ENCODE assay signal across 9 cellular contexts in the genomic region with DNA sequence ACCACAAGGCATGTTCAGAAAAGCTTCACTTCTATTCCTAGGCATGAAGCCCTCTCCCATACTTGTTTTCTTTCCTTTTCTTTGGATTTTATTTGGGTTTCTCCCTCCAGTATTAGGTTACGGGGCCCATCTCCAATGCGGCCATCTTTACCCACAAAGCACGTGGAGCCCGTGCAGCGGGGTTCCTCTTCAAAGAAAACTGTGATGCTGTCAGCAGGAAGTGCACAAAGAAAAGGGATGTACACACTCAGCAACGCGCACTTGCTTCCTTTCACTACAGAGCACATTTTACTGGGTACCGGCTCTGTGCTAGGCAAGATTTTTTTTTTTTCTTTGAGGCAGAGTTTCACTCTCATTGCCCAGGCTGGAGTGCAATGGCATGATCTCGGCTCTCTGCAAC.
DNase-seq lines count a peak whose midpoint lies in the region; ATAC-seq and TF ChIP-seq lines count a peak whose summit lies in the region.
"Had no signal": no experiment of that assay in that cellular context is flagged by ENCODE, and none has a peak within 500 bp of the region (broad histone marks: within the 10 kb centered on the region; RNA-seq: fewer than 3 reads in every experiment).

No MANE protein-coding gene starts in this region.

- H3K27ac Mint-ChIP-seq in CD4-positive, alpha-beta T cell = peak overlapping the region; percentile 74

- H3K4me3 Mint-ChIP-seq in CD4-positive, alpha-beta T cell = peak overlapping the region; percentile 59

- peaks cover 7% of the 10 kb centered on the region for H3K4me1 Mint-ChIP-seq in CD4-positive, alpha-beta T cell (ENCODE audit: low read depth)

- peaks cover 4% of the 10 kb centered on the region for H3K27me3 Mint-ChIP-seq in CD4-positive, alpha-beta T cell

- H3K27ac ChIP-seq in CD4-positive, alpha-beta T cell (ENCODE audit: low read depth, low read length) = no peak overlapping the region
- H3K27ac ChIP-seq in coronary artery = no peak overlapping the region
- H3K27ac ChIP-seq: C4-2B had no signal

- no peaks in the 10 kb centered on the region for H3K27me3 ChIP-seq in CD4-positive, alpha-beta T cell (ENCODE audit: control insufficient read depth, insufficient read depth, low read length)

- H3K9me3 ChIP-seq in CD4-positive, alpha-beta T cell (ENCODE audit: control insufficient read depth, low read length) = no peaks in the 10 kb centered on the region

- POLR2A ChIA-PET in CD4-positive, alpha-beta T cell (lab: Charles Lee) = no interaction called here

- H3K4me3 ChIP-seq in coronary artery = no peak overlapping the region

- CTCF ChIA-PET in CD4-positive, alpha-beta T cell (lab: Charles Lee) = no interaction called here

- peak; percentile 99 for ATAC-seq in CD4-positive, alpha-beta T cell (ENCODE audit: poor library complexity)
- ATAC-seq in HG03280 (IDR thresholded peaks at IDR 0.05; ENCODE audit: unreplicated experiment) = no peak

- no peak for TF ChIP-seq CTCF in CD4-positive, alpha-beta T cell (IDR thresholded peaks at IDR 0.05)
- no peak for TF ChIP-seq CTCF in coronary artery (IDR thresholded peaks at IDR 0.05)

- H3K9me3 Mint-ChIP-seq in CD4-positive, alpha-beta T cell = no peaks in the 10 kb centered on the region

- intact Hi-C loops in CD4-positive, alpha-beta T cell (cut with DNase I, micrococcal nuclease) = no loop called here

- H3K36me3 Mint-ChIP-seq in CD4-positive, alpha-beta T cell (ENCODE audit: low read depth) = no peaks in the 10 kb centered on the region

- peak; percentile 19 to 67 (median 45) for DNase-seq in CD4-positive, alpha-beta T cell
- DNase-seq in UCSD-AML1 (lab: John Stamatoyannopoulos, UW; ENCODE audit: unreplicated experiment) (peak; percentile 67), NCI-H2171 (lab: John Stamatoyannopoulos, UW) (no peak), NCI-H345 treated with DMSO at 0.1 percent for 48 hours (lab: John Stamatoyannopoulos, UW; ENCODE audit: unreplicated experiment) (no peak), coronary artery (ENCODE audit: low spot score) (no peak)
- DNase-seq in activated naive CD8-positive, alpha-beta T cell treated with anti-CD3 and anti-CD28 coated beads, Interleukin-2, amount 50 U/mL, for 16 hours (ENCODE audit: low read depth, low spot score) = peak; percentile 20
- peak; percentile 33 for DNase-seq in stimulated activated CD4-positive, alpha-beta T cell treated with anti-CD3 and anti-CD28 coated beads, Interleukin-12 subunit alpha, Interleukin-12 subunit beta, amount 100 ng/mL, for 4 hours

Comparison
In these comparisons a context has a peak if more than half of its experiments do, and no peak if none do; other contexts are left out.
1. DNase-seq: peak in CD4-positive, alpha-beta T cell (10 of 10), UCSD-AML1 (single experiment), activated naive CD8-positive, alpha-beta T cell treated with anti-CD3 and anti-CD28 coated beads, Interleukin-2, amount 50 U/mL, for 16 hours (single experiment) and stimulated activated CD4-positive, alpha-beta T cell treated with anti-CD3 and anti-CD28 coated beads, Interleukin-12 subunit alpha, Interleukin-12 subunit beta, amount 100 ng/mL, for 4 hours (single experiment); none in NCI-H2171 (single experiment), NCI-H345 treated with DMSO at 0.1 percent for 48 hours (single experiment) and coronary artery (single experiment).